ENCODE assay signal across 8 cellular contexts in the genomic region with DNA sequence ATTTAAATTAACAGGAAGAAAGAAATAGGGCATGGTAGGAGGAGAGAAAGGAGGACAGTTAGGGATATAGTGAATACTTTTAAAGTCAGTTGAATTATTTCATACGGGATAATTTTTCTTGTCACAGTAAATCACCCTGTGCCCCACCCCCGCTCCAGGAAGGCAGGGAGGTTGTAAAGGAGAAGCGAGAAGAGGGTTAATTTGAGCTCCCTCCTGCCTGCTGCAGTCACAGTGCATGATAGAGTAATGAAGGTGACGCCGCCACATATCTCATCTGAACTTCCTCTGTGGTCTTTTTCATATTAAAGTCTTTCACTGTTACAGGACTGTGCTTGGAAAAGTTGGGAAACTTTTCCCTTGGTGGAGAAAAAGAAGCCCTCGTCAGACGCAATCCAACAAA. TPM values are rescaled to one million over a fixed set of nuclear protein-coding genes. Genes with fewer than 3 reads are reported as not detected.
DNase-seq lines count a peak whose midpoint lies in the region; ATAC-seq lines count a peak whose summit lies in the region.

No MANE protein-coding gene starts in this region.

- peak overlapping the region; percentile 80 to 96 (median 89) for H3K4me3 Mint-ChIP-seq in CD4-positive, CD25-positive, alpha-beta regulatory T cell
- H3K4me3 Mint-ChIP-seq in naive B cell, result peak overlapping the region; percentile 80 to 92 (median 88)

- no peaks in the 10 kb centered on the region for H3K36me3 ChIP-seq in CD4-positive, CD25-positive, alpha-beta regulatory T cell (ENCODE audit: control insufficient read depth, insufficient read depth, low read length)
- no peaks in the 10 kb centered on the region for H3K36me3 ChIP-seq in duodenal mucosa (ENCODE audit: control insufficient read depth in 1 of 2, insufficient read depth in 2 of 2, low read length in 2 of 2)

- no peak for ATAC-seq in CD4-positive, CD25-positive, alpha-beta regulatory T cell (ENCODE audit: low read depth in 2 of 2)
- no peak for ATAC-seq in naive B cell (ENCODE audit: low read depth in 2 of 2)
- no peak for ATAC-seq in HG03378 (IDR thresholded peaks at IDR 0.05; ENCODE audit: unreplicated experiment)
- no peak for ATAC-seq in GM21367 (IDR thresholded peaks at IDR 0.05; ENCODE audit: unreplicated experiment)

- no peaks in the 10 kb centered on the region for H3K9me3 ChIP-seq in CD4-positive, CD25-positive, alpha-beta regulatory T cell (ENCODE audit: control insufficient read depth in 2 of 2, low read length in 2 of 2)
- no peaks in the 10 kb centered on the region for H3K9me3 ChIP-seq in duodenal mucosa (ENCODE audit: control insufficient read depth in 1 of 2, low read length in 2 of 2)

- H3K27ac Mint-ChIP-seq in CD4-positive, CD25-positive, alpha-beta regulatory T cell, result peak overlapping the region; percentile 61 to 79 (median 64)
- H3K27ac Mint-ChIP-seq in naive B cell, result no peak overlapping the region

- peaks cover 8% of the 10 kb centered on the region for H3K27me3 ChIP-seq in CD4-positive, CD25-positive, alpha-beta regulatory T cell (ENCODE audit: control insufficient read depth, insufficient read depth, low read length)
- no peaks in the 10 kb centered on the region for H3K27me3 ChIP-seq in duodenal mucosa (ENCODE audit: control insufficient read depth in 1 of 2, insufficient read depth in 2 of 2, low read length in 2 of 2)

- H3K4me3 ChIP-seq in CD4-positive, CD25-positive, alpha-beta regulatory T cell (ENCODE audit: low read depth, low read length), result peak overlapping the region; percentile 86
- peak overlapping the region; percentile 70 to 72 for H3K4me3 ChIP-seq in duodenal mucosa (ENCODE audit: low read depth in 1 of 2, low read length in 2 of 2)

- H3K27me3 Mint-ChIP-seq in CD4-positive, CD25-positive, alpha-beta regulatory T cell, result peaks cover 57% of the 10 kb centered on the region
- peaks cover 38 to 70% (median 60%) of the 10 kb centered on the region in 3 donors for H3K27me3 Mint-ChIP-seq in naive B cell

- H3K27ac ChIP-seq in CD4-positive, CD25-positive, alpha-beta regulatory T cell (ENCODE audit: insufficient read depth, low read length, poor library complexity, severe bottlenecking), result no peak overlapping the region
- H3K27ac ChIP-seq in duodenal mucosa (ENCODE audit: low read depth, low read length), result peak overlapping the region; percentile 44

- no peaks in the 10 kb centered on the region for H3K36me3 Mint-ChIP-seq in CD4-positive, CD25-positive, alpha-beta regulatory T cell
- peaks cover 0 to 8% of the 10 kb centered on the region in 2 donors for H3K36me3 Mint-ChIP-seq in naive B cell

- H3K4me1 ChIP-seq in CD4-positive, CD25-positive, alpha-beta regulatory T cell (ENCODE audit: control insufficient read depth, insufficient read depth, low read length, poor library complexity, severe bottlenecking), result peaks cover 10% of the 10 kb centered on the region
- peaks cover 7 to 25% of the 10 kb centered on the region in 2 donors for H3K4me1 ChIP-seq in duodenal mucosa (ENCODE audit: control insufficient read depth in 1 of 2, insufficient read depth in 2 of 2, low read length in 2 of 2)

- DNase-seq in CD4-positive, CD25-positive, alpha-beta regulatory T cell, result no peak
- DNase-seq in NCI-H526 treated with DMSO at 0.1 percent for 48 hours (lab: John Stamatoyannopoulos, UW), result peak; percentile 52
- no peak for DNase-seq in naive B cell
- DNase-seq in activated gamma-delta T cell treated with Interleukin-2 at 50 U/mL for 16 hours, result no peak
- DNase-seq in HK-2 (ENCODE audit: unreplicated experiment), result no peak

- peaks cover 0 to 2% (median 0%) of the 10 kb centered on the region in 7 donors for H3K9me3 Mint-ChIP-seq in CD4-positive, CD25-positive, alpha-beta regulatory T cell
- H3K9me3 Mint-ChIP-seq in naive B cell, result peaks cover 0 to 3% (median 0%) of the 10 kb centered on the region in 7 donors

- H3K9ac ChIP-seq in duodenal mucosa (ENCODE audit: low read depth in 1 of 2, low read length in 2 of 2), result peak overlapping the region; percentile 49 to 59

- H3K4me1 Mint-ChIP-seq in CD4-positive, CD25-positive, alpha-beta regulatory T cell, result peaks cover 0 to 40% (median 10%) of the 10 kb centered on the region in 4 donors
- H3K4me1 Mint-ChIP-seq in naive B cell, result peaks cover 24 to 28% (median 25%) of the 10 kb centered on the region in 3 donors

RNA-seq across cellular contexts. Expression of a gene that starts 0.9 kb away (rescaled TPM):
- total RNA-seq in CD4-positive, CD25-positive, alpha-beta regulatory T cell, result 2.0 TPM
- polyA plus RNA-seq in CD4-positive, CD25-positive, alpha-beta regulatory T cell, result 1 to 10 TPM in 3 of 4 donors, under 1 TPM in 1; 0.47 to 2.7 (median 1.8) TPM
- under 1 TPM in 1 of 6 donors, not detected in 5; 0.05 TPM for polyA plus RNA-seq in naive B cell (ENCODE audit: low read depth in 6 of 6)

Comparison
In these comparisons a context has a peak if more than half of its experiments do, and no peak if none do; other contexts are left out.
1. H3K27ac Mint-ChIP-seq: peak in CD4-positive, CD25-positive, alpha-beta regulatory T cell (3 of 3); none in naive B cell (0 of 6).